ENCODE assay signal across 11 cellular contexts in the genomic region with DNA sequence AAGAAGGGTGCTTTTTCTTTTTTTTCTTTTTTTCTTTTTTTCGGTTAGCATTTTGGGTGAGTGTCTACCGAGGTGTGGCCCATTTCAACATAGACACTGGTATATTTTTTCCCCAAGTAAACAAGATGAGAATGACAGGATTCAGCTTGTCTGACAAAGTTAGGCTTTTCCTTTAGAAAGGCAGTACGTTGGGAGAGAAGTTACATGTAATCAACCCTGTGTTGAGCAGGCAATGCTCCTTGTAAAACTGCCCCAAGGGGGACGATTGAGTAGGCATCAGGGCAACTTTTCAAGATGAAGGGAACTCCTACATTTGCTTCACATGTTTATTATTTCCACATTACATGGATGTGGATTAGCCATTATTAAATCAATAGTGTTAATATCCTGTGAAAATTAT. TPM values are rescaled to one million over a fixed set of nuclear protein-coding genes. Genes with fewer than 3 reads are reported as not detected.
DNase-seq lines count a peak whose midpoint lies in the region; ATAC-seq and TF ChIP-seq lines count a peak whose summit lies in the region.
"Had no signal": no experiment of that assay in that cellular context is flagged by ENCODE, and none has a peak within 500 bp of the region (broad histone marks: within the 10 kb centered on the region; RNA-seq: fewer than 3 reads in every experiment).

No MANE protein-coding gene starts in this region.

- H3K27ac ChIP-seq in ascending aorta (peak overlapping the region; percentile 82 to 85), gastroesophageal sphincter (peak overlapping the region; percentile 79 to 92 (median 85)), spleen (peak overlapping the region in 6 of 8 donors; percentile 52 to 85 (median 80))

- TF ChIP-seq CTCF in HFF-Myc (IDR thresholded peaks at IDR 0.05; ENCODE audit: low read depth, low read length, missing control alignments) (no peak), ascending aorta (IDR thresholded peaks at IDR 0.05) (no peak), gastroesophageal sphincter (IDR thresholded peaks at IDR 0.05) (no peak), spleen (IDR thresholded peaks at IDR 0.05 in 8 of 11, conservative IDR thresholded peaks at IDR 0.05 in 3 of 11) (no peak)

- H3K27me3 ChIP-seq in ascending aorta (no peaks in the 10 kb centered on the region), gastroesophageal sphincter (peaks cover 21% of the 10 kb centered on the region), spleen (replicated peaks in 1 of 7) (peaks cover 0 to 37% (median 0%) of the 10 kb centered on the region in 7 donors)

- H3K36me3 ChIP-seq in ascending aorta (no peaks in the 10 kb centered on the region), gastroesophageal sphincter (no peaks in the 10 kb centered on the region), spleen (no peaks in the 10 kb centered on the region)

- intact Hi-C loops in ascending aorta (cut with DNase I) (loop anchor here (5.0 kb wide), 2 partner anchors 156 to 296 kb away; partner anchors contain the start of gene FAM234B), spleen (cut with DNase I; ENCODE audit: low total_unique reads) (no loop called here)

- peaks cover 3 to 7% of the 10 kb centered on the region in 2 donors for H3K4me1 ChIP-seq in ascending aorta
- peaks cover 0 to 76% (median 29%) of the 10 kb centered on the region in 3 donors for H3K4me1 ChIP-seq in gastroesophageal sphincter
- peaks cover 0 to 87% (median 17%) of the 10 kb centered on the region in 6 donors for H3K4me1 ChIP-seq in spleen

- H3K9me3 ChIP-seq in ascending aorta (no peaks in the 10 kb centered on the region), gastroesophageal sphincter (no peaks in the 10 kb centered on the region), spleen (no peaks in the 10 kb centered on the region)

- ATAC-seq in gastroesophageal sphincter (no peak), HG02938 (IDR thresholded peaks at IDR 0.05; ENCODE audit: unreplicated experiment) (no peak)

- TF ChIP-seq POLR2A in gastroesophageal sphincter (IDR thresholded peaks at IDR 0.05): no peak
- TF ChIP-seq POLR2A in spleen (IDR thresholded peaks at IDR 0.05): no peak

- WGBS in gastroesophageal sphincter (ENCODE audit: low coverage in 1 of 2), 2 donors: 39 to 80% methylated on average over 2 to 4 of the region's 4 CpGs
- 55 to 69% (median 66%) methylated on average over 4 of the region's 4 CpGs for WGBS in spleen, 5 donors

- TF ChIP-seq EP300 in gastroesophageal sphincter (IDR thresholded peaks at IDR 0.05): no peak

- peak overlapping the region; percentile 84 for H3K4me3 ChIP-seq in HFF-Myc (replicated peaks; ENCODE audit: low read depth, low read length)
- peak overlapping the region; percentile 52 to 71 for H3K4me3 ChIP-seq in ascending aorta
- peak overlapping the region; percentile 56 to 70 for H3K4me3 ChIP-seq in gastroesophageal sphincter
- peak overlapping the region in 6 of 8 donors; percentile 6 to 63 (median 34) for H3K4me3 ChIP-seq in spleen

- DNase-seq in HFF-Myc (ENCODE audit: extremely low read depth, low read depth) (no peak), ascending aorta (ENCODE audit: low spot score in 2 of 2) (no peak), spleen (no peak), UCSD-AML1 (lab: John Stamatoyannopoulos, UW; ENCODE audit: unreplicated experiment) (no peak), dedifferentiated amniotic fluid mesenchymal stem cell (ENCODE audit: extremely low spot score) (no peak), NAMALWA (ENCODE audit: low spot score) (no peak)
- DNase-seq: activated CD8-positive, alpha-beta memory T cell treated with anti-CD3 and anti-CD28 coated beads for 24 hours; NCI-H2081; stimulated activated CD4-positive, alpha-beta T cell treated with anti-CD3 and anti-CD28 coated beads, Interleukin-2, amount 100 ng/mL, for 24 hours had no signal

RNA-seq across cellular contexts. Expression of gene EMP1, which starts 1.7 kb away (rescaled TPM):
- total RNA-seq in ascending aorta (588 TPM), gastroesophageal sphincter (100 to 1,000 TPM in 3 of 4 donors, 10 to 100 TPM in 1; 50.0 to 482 (median 331) TPM), spleen (100 to 1,000 TPM in 2 of 7 donors, 10 to 100 TPM in 5; 52.6 to 170 (median 82.4) TPM)
- 10 to 100 TPM in 1 of 3 donors, 1 to 10 TPM in 2; 4.9 to 11.1 (median 6.8) TPM for polyA plus RNA-seq in spleen

Comparison
In these comparisons a context has a peak if more than half of its experiments do, and no peak if none do; other contexts are left out.
1. H3K4me3 ChIP-seq: peak in every context shown above with its lines; median percentile 84 in HFF-Myc; 63 in gastroesophageal sphincter; 62 in ascending aorta; 34 in spleen.